ENCODE assay signal across 8 cellular contexts in the genomic region with DNA sequence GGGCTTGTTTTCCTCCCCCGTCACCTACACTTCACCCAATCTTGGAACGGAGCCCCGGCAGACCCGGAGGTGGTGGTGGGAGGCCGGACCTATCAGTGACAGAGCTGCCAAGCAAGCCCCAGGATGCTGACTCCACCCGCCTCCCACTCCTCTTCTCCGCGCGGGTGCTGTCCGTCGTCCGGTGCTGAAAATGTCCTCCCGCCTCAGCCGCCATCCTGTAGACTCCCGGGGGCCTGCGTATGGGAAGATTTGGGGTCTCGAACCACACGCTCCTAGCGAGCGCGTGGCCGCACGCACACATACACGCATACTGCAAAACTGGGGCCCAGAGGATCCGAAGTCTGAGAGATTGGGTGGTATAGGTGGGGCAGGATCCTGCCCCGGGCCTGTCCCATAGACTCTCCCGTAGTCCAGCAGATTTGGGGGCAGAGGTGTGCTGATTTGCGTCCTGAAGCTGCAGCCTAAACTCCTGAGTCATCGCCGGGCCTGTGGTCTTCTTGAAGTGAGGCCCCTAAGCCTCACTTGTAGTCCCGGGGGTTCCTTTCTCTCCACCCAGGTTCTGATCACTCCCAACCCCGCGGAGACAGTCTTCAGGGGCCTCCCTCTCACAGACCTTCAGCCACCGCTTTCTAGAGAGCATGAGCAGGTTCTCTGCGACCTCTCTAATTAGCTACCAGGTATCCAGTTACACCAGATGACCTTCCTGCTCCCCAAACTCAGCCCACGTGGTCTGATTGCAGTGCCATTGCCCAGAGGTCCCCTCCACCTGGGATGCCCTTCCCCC. TPM values are rescaled to one million over a fixed set of nuclear protein-coding genes. Genes with fewer than 3 reads are reported as not detected.
DNase-seq lines count a peak whose midpoint lies in the region; ATAC-seq and TF ChIP-seq lines count a peak whose summit lies in the region.

No MANE protein-coding gene starts in this region.

- BruUV-seq in Caco-2 (replicated peaks; lab: Mats Ljungman, UMichigan), result TSS peak; percentile 91

- H3K27me3 Mint-ChIP-seq in Caco-2 (ENCODE audit: insufficient read depth, unreplicated experiment), result peaks cover 6% of the 10 kb centered on the region

- peak overlapping the region; percentile 87 for H3K4me3 Mint-ChIP-seq in Caco-2 (ENCODE audit: unreplicated experiment)

- TF ChIP-seq CTCF in Caco-2 (IDR thresholded peaks at IDR 0.05; ENCODE audit: insufficient read depth in 1 of 2, low read depth in 1 of 2, low read length in 1 of 2, severe bottlenecking in 1 of 2, unreplicated experiment in 1 of 2), result no peak

- no peaks in the 10 kb centered on the region; the same call in 1 of the 2 replicates for H3K27me3 ChIP-seq in Caco-2 (replicated peaks; ENCODE audit: control insufficient read depth, insufficient read depth, low read length)
- peaks cover 24 to 25% of the 10 kb centered on the region in 2 donors for H3K27me3 ChIP-seq in duodenal mucosa (ENCODE audit: control insufficient read depth in 1 of 2, insufficient read depth in 2 of 2, low read length in 2 of 2)

- H3K4me3 ChIP-seq in Caco-2 (ENCODE audit: low read depth, low read length), result peak overlapping the region; percentile 59
- H3K4me3 ChIP-seq in duodenal mucosa (ENCODE audit: low read depth in 1 of 2, low read length in 2 of 2), result peak overlapping the region; percentile 86 to 88
- H3K4me3 ChIP-seq in mesodermal cell (ENCODE audit: extremely low read depth, insufficient read depth, low read length, poor library complexity, severe bottlenecking), result peak overlapping the region; percentile 86

- H3K27ac ChIP-seq in duodenal mucosa (ENCODE audit: low read depth, low read length) (peak overlapping the region; percentile 93), mesodermal cell (ENCODE audit: low read depth, low read length, severe bottlenecking) (peak overlapping the region; percentile 99)

- H3K9me3 Mint-ChIP-seq in Caco-2 (ENCODE audit: unreplicated experiment), result no peaks in the 10 kb centered on the region

- H3K9ac ChIP-seq in duodenal mucosa (ENCODE audit: low read depth in 1 of 2, low read length in 2 of 2), result peak overlapping the region; percentile 70 to 78

- intact Hi-C loops in Caco-2 (cut with micrococcal nuclease; ENCODE audit: unreplicated experiment), result loop anchor here (1.0 to 2.0 kb wide), 3 partner anchors 21 to 47 kb away; a partner anchor contains a TSS

- CTCF ChIA-PET in Caco-2 (lab: Charles Lee), result interaction anchor here (0.5 to 2.6 kb wide), 17 partner anchors 22 to 439 kb away, joined by 3 to 43 read pairs (median 3); a partner anchor contains a TSS

- H3K27ac Mint-ChIP-seq in Caco-2 (ENCODE audit: unreplicated experiment), result peak overlapping the region; percentile 94

- WGBS in mesodermal cell (ENCODE audit: insufficient coverage in 2 of 2), 2 experiments, result 16 to 25% methylated on average over 16 to 27 of the region's 36 CpGs

- ATAC-seq in GM21390 (IDR thresholded peaks at IDR 0.05; ENCODE audit: unreplicated experiment), result peak; percentile 34

- peaks cover 23% of the 10 kb centered on the region for H3K4me1 ChIP-seq in Caco-2
- peaks cover 19 to 34% of the 10 kb centered on the region in 2 donors for H3K4me1 ChIP-seq in duodenal mucosa (ENCODE audit: control insufficient read depth in 1 of 2, insufficient read depth in 2 of 2, low read length in 2 of 2)
- H3K4me1 ChIP-seq in mesodermal cell (ENCODE audit: control insufficient read depth, insufficient read depth, low read length, poor library complexity, severe bottlenecking), result peaks cover 13% of the 10 kb centered on the region

- peaks cover 3% of the 10 kb centered on the region; the same call in 1 of the 2 replicates for H3K36me3 ChIP-seq in Caco-2 (ENCODE audit: control insufficient read depth, insufficient read depth, low read length)
- peaks cover 0 to 11% of the 10 kb centered on the region in 2 donors for H3K36me3 ChIP-seq in duodenal mucosa (ENCODE audit: control insufficient read depth in 1 of 2, insufficient read depth in 2 of 2, low read length in 2 of 2)
- peaks cover 15% of the 10 kb centered on the region for H3K36me3 ChIP-seq in mesodermal cell (ENCODE audit: control insufficient read depth, insufficient read depth, low read length)

- H3K4me1 Mint-ChIP-seq in Caco-2 (ENCODE audit: low read depth, unreplicated experiment), result peaks cover 22% of the 10 kb centered on the region

- POLR2A ChIA-PET in Caco-2 (lab: Charles Lee), result interaction anchor here (0.5 to 1.9 kb wide), 18 partner anchors 8 to 411 kb away, joined by 3 to 34 read pairs (median 4); a partner anchor contains a TSS

- no peaks in the 10 kb centered on the region for H3K9me3 ChIP-seq in Caco-2
- no peaks in the 10 kb centered on the region for H3K9me3 ChIP-seq in duodenal mucosa (ENCODE audit: control insufficient read depth in 1 of 2, low read length in 2 of 2)
- no peaks in the 10 kb centered on the region for H3K9me3 ChIP-seq in mesodermal cell (ENCODE audit: control insufficient read depth, low read length)

- peaks cover 27% of the 10 kb centered on the region for H3K36me3 Mint-ChIP-seq in Caco-2 (ENCODE audit: insufficient read depth, unreplicated experiment)

- peak; percentile 89 to 91 for DNase-seq in Caco-2
- DNase-seq in HuH-7.5 (ENCODE audit: low spot score), result peak; percentile 100
- DNase-seq in activated CD4-positive, CD25-positive, alpha-beta regulatory T cell (lab: John Stamatoyannopoulos, UW), result peak; percentile 60 to 73 (median 66)
- DNase-seq in stimulated activated CD8-positive, alpha-beta memory T cell treated with anti-CD3 and anti-CD28 coated beads, Interleukin-4, amount 100 ng/mL, for 24 hours (ENCODE audit: low read depth), result peak; percentile 72
- DNase-seq in NCI-H2029 treated with DMSO at 0.1 percent for 48 hours (lab: John Stamatoyannopoulos, UW), result no peak

RNA-seq across cellular contexts. Expression of a gene that starts 0.8 kb away (rescaled TPM):
- total RNA-seq in Caco-2 (2022), result 140 and 159 TPM in 2 replicates
- polyA plus RNA-seq in mesodermal cell (2013, experiment 1 of 2), result 114 TPM
- 86.6 TPM for polyA plus RNA-seq in mesodermal cell (2013, experiment 2 of 2)

RNA-seq across cellular contexts. Expression of a gene that starts 2.0 kb away (rescaled TPM):
- 0.68 and 0.88 TPM in 2 replicates for total RNA-seq in Caco-2 (2022)
- polyA plus RNA-seq in mesodermal cell (2013, experiment 1 of 2), result 0.26 TPM
- polyA plus RNA-seq in mesodermal cell (2013, experiment 2 of 2), result 0.30 TPM

RNA-seq across cellular contexts. Expression of a gene that starts 11.8 kb away (rescaled TPM):
- total RNA-seq in Caco-2 (2022), result 4.9 and 6.1 TPM in 2 replicates
- 17.0 TPM for polyA plus RNA-seq in mesodermal cell (2013, experiment 1 of 2)
- 12.7 TPM for polyA plus RNA-seq in mesodermal cell (2013, experiment 2 of 2)

RNA-seq across cellular contexts. Expression of a gene that starts 21.3 kb away (rescaled TPM):
- total RNA-seq in Caco-2 (2022), result 128 and 132 TPM in 2 replicates
- 167 TPM for polyA plus RNA-seq in mesodermal cell (2013, experiment 1 of 2)
- polyA plus RNA-seq in mesodermal cell (2013, experiment 2 of 2), result 137 TPM

RNA-seq across cellular contexts. Expression of a gene that starts 27.1 kb away (rescaled TPM):
- total RNA-seq in Caco-2 (2022), result 0.27 TPM in 1 of 2 replicates, not detected in the other
- polyA plus RNA-seq in mesodermal cell (2013, experiment 1 of 2), result 40.0 TPM
- polyA plus RNA-seq in mesodermal cell (2013, experiment 2 of 2), result 37.8 TPM
